In the genomic region with DNA sequence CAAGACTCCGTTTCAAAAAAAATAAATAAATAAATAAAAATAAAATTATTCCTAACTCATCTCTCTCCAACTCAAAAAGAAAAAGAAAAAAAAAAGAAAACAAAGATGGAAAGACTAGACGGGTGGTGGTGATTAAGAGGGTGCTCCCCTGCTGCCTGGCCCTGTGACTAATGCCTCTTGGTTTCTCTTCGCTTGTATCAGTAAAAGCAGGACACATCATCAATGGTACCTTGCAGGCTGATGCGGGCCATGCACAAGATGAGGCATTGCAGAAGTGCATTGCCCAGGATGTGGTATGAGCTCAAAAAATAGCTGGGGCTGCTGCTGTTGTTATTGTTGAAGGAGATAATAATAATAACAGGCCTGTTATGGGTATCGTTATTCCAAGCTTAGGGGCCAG, we compare ENCODE assay signal across 17 cellular contexts. TPM values are rescaled to one million over a fixed set of nuclear protein-coding genes. Genes with fewer than 3 reads are reported as not detected.
DNase-seq lines count a peak whose midpoint lies in the region; ATAC-seq and TF ChIP-seq lines count a peak whose summit lies in the region.
"Had no signal": no experiment of that assay in that cellular context is flagged by ENCODE, and none has a peak within 500 bp of the region (broad histone marks: within the 10 kb centered on the region; RNA-seq: fewer than 3 reads in every experiment).

No MANE protein-coding gene starts in this region.

- CTCF ChIA-PET in activated CD4-positive, alpha-beta memory T cell treated with anti-CD3 and anti-CD28 coated beads for 36 hours (lab: Charles Lee): no interaction called here
- CTCF ChIA-PET in activated CD4-positive, alpha-beta memory T cell treated with anti-CD3 and anti-CD28 coated beads, Interleukin-2, amount 10 ng/mL, durations not matched to agents 7 days and 5 days (lab: Charles Lee): interaction anchor here (0.6 kb wide), 1 partner anchor 17 kb away, joined by 3 read pairs; no protein-coding TSS in a partner anchor

- peak; percentile 54 for DNase-seq in activated CD4-positive, alpha-beta memory T cell treated with anti-CD3 and anti-CD28 coated beads for 36 hours
- no peak for DNase-seq in activated CD4-positive, alpha-beta memory T cell treated with anti-CD3 and anti-CD28 coated beads, Interleukin-2, amount 10 ng/mL, durations not matched to agents 7 days and 5 days
- DNase-seq in CD14-positive monocyte (ENCODE audit: low spot score) (peak; percentile 5), RKO (ENCODE audit: low spot score) (peak; percentile 64), foreskin fibroblast (peak; percentile 6 to 15), ureter (ENCODE audit: low spot score) (no peak)
- DNase-seq: activated gamma-delta T cell treated with Interleukin-2 at 50 U/mL for 16 hours, dorsolateral prefrontal cortex, heart left ventricle, NCI-H1694 treated with DMSO at 0.1 percent for 48 hours, NCI-H510A, psoas muscle had no signal

- TF ChIP-seq CTCF in CD14-positive monocyte (IDR thresholded peaks at IDR 0.05) (no peak), foreskin fibroblast (IDR thresholded peaks at IDR 0.05; ENCODE audit: low read depth, low read length) (no peak)

- H3K36me3 Mint-ChIP-seq in activated CD4-positive, alpha-beta memory T cell treated with anti-CD3 and anti-CD28 coated beads for 36 hours: no peaks in the 10 kb centered on the region
- no peaks in the 10 kb centered on the region for H3K36me3 Mint-ChIP-seq in activated CD4-positive, alpha-beta memory T cell treated with anti-CD3 and anti-CD28 coated beads, Interleukin-2, amount 10 ng/mL, durations not matched to agents 7 days and 5 days (ENCODE audit: low read depth)
- H3K36me3 Mint-ChIP-seq in CD14-positive monocyte: no peaks in the 10 kb centered on the region
- H3K36me3 Mint-ChIP-seq: natural killer cell treated with Interleukin-12 subunit alpha and Interleukin-12 subunit beta and Interleukin-15 and Interleukin-18, amount 100 ng/mL, for 72 hours had no signal

- intact Hi-C loops in activated CD4-positive, alpha-beta memory T cell treated with anti-CD3 and anti-CD28 coated beads for 36 hours (cut with micrococcal nuclease): no loop called here
- intact Hi-C loops in CD14-positive monocyte (cut with micrococcal nuclease): no loop called here

- no peaks in the 10 kb centered on the region for H3K4me1 Mint-ChIP-seq in activated CD4-positive, alpha-beta memory T cell treated with anti-CD3 and anti-CD28 coated beads for 36 hours (ENCODE audit: low read depth)
- no peaks in the 10 kb centered on the region for H3K4me1 Mint-ChIP-seq in activated CD4-positive, alpha-beta memory T cell treated with anti-CD3 and anti-CD28 coated beads, Interleukin-2, amount 10 ng/mL, durations not matched to agents 7 days and 5 days
- H3K4me1 Mint-ChIP-seq in CD14-positive monocyte: no peaks in the 10 kb centered on the region

- H3K27me3 Mint-ChIP-seq in activated CD4-positive, alpha-beta memory T cell treated with anti-CD3 and anti-CD28 coated beads for 36 hours: peaks cover 1% of the 10 kb centered on the region
- peaks cover 4% of the 10 kb centered on the region for H3K27me3 Mint-ChIP-seq in activated CD4-positive, alpha-beta memory T cell treated with anti-CD3 and anti-CD28 coated beads, Interleukin-2, amount 10 ng/mL, durations not matched to agents 7 days and 5 days
- peaks cover 8 to 17% (median 8%) of the 10 kb centered on the region in 3 donors for H3K27me3 Mint-ChIP-seq in CD14-positive monocyte (ENCODE audit: low read depth in 3 of 3)

- H3K4me3 Mint-ChIP-seq in activated CD4-positive, alpha-beta memory T cell treated with anti-CD3 and anti-CD28 coated beads for 36 hours: no peak overlapping the region
- H3K4me3 Mint-ChIP-seq in activated CD4-positive, alpha-beta memory T cell treated with anti-CD3 and anti-CD28 coated beads, Interleukin-2, amount 10 ng/mL, durations not matched to agents 7 days and 5 days: no peak overlapping the region
- no peak overlapping the region for H3K4me3 Mint-ChIP-seq in CD14-positive monocyte
- H3K4me3 Mint-ChIP-seq: natural killer cell treated with Interleukin-12 subunit alpha and Interleukin-12 subunit beta and Interleukin-15 and Interleukin-18, amount 100 ng/mL, for 72 hours had no signal

- ATAC-seq in GM19324 (IDR thresholded peaks at IDR 0.05; ENCODE audit: low FRiP score, unreplicated experiment) (no peak), GM18858 (IDR thresholded peaks at IDR 0.05; ENCODE audit: unreplicated experiment) (no peak)
- ATAC-seq: esophagus mucosa, heart left ventricle, psoas muscle had no signal

- POLR2A ChIA-PET in activated CD4-positive, alpha-beta memory T cell treated with anti-CD3 and anti-CD28 coated beads for 36 hours (lab: Charles Lee): no interaction called here
- POLR2A ChIA-PET in activated CD4-positive, alpha-beta memory T cell treated with anti-CD3 and anti-CD28 coated beads, Interleukin-2, amount 10 ng/mL, durations not matched to agents 7 days and 5 days (lab: Charles Lee): no interaction called here

- no peaks in the 10 kb centered on the region for H3K9me3 Mint-ChIP-seq in activated CD4-positive, alpha-beta memory T cell treated with anti-CD3 and anti-CD28 coated beads for 36 hours
- H3K9me3 Mint-ChIP-seq in activated CD4-positive, alpha-beta memory T cell treated with anti-CD3 and anti-CD28 coated beads, Interleukin-2, amount 10 ng/mL, durations not matched to agents 7 days and 5 days: no peaks in the 10 kb centered on the region
- H3K9me3 Mint-ChIP-seq in CD14-positive monocyte: peaks cover under 1 to 9% (median 5%) of the 10 kb centered on the region in 7 donors
- H3K9me3 Mint-ChIP-seq: natural killer cell treated with Interleukin-12 subunit alpha and Interleukin-12 subunit beta and Interleukin-15 and Interleukin-18, amount 100 ng/mL, for 72 hours had no signal

- no peak overlapping the region for H3K4me3 ChIP-seq in foreskin fibroblast (ENCODE audit: low read depth in 1 of 2, low read length in 2 of 2)
- H3K4me3 ChIP-seq: dorsolateral prefrontal cortex, heart left ventricle, psoas muscle, SJSA1 had no signal

- H3K27ac Mint-ChIP-seq in activated CD4-positive, alpha-beta memory T cell treated with anti-CD3 and anti-CD28 coated beads for 36 hours: no peak overlapping the region
- H3K27ac Mint-ChIP-seq in activated CD4-positive, alpha-beta memory T cell treated with anti-CD3 and anti-CD28 coated beads, Interleukin-2, amount 10 ng/mL, durations not matched to agents 7 days and 5 days: no peak overlapping the region
- H3K27ac Mint-ChIP-seq in CD14-positive monocyte: no peak overlapping the region
- H3K27ac Mint-ChIP-seq: natural killer cell treated with Interleukin-12 subunit alpha and Interleukin-12 subunit beta and Interleukin-15 and Interleukin-18, amount 100 ng/mL, for 72 hours had no signal

RNA-seq across cellular contexts. Expression of a gene that starts 14.6 kb away (rescaled TPM):
- total RNA-seq in activated CD4-positive, alpha-beta memory T cell treated with anti-CD3 and anti-CD28 coated beads for 36 hours: under 1 TPM in 1 of 2 experiments, not detected in 1; 0.14 TPM
- total RNA-seq in activated CD4-positive, alpha-beta memory T cell treated with anti-CD3 and anti-CD28 coated beads, Interleukin-2, amount 10 ng/mL, durations not matched to agents 7 days and 5 days: under 1 TPM; 0.15 to 0.30 TPM
- not detected for polyA plus RNA-seq in CD14-positive monocyte
- not detected for total RNA-seq in ureter
- total RNA-seq: heart left ventricle; natural killer cell treated with Interleukin-12 subunit alpha and Interleukin-12 subunit beta and Interleukin-15 and Interleukin-18, amount 100 ng/mL, for 72 hours; psoas muscle; SJSA1 had no signal
- polyA plus RNA-seq: heart left ventricle, psoas muscle had no signal

RNA-seq across cellular contexts. Expression of a gene that starts 39.0 kb away (rescaled TPM):
- total RNA-seq in activated CD4-positive, alpha-beta memory T cell treated with anti-CD3 and anti-CD28 coated beads for 36 hours: 10 to 100 TPM; 35.7 to 37.9 TPM
- 10 to 100 TPM; 35.6 to 37.2 TPM for total RNA-seq in activated CD4-positive, alpha-beta memory T cell treated with anti-CD3 and anti-CD28 coated beads, Interleukin-2, amount 10 ng/mL, durations not matched to agents 7 days and 5 days
- under 1 TPM; 0.65 to 0.99 TPM for polyA plus RNA-seq in CD14-positive monocyte
- total RNA-seq in ureter: 68.3 TPM

RNA-seq across cellular contexts. Expression of a gene that starts 42.6 kb away (rescaled TPM):
- total RNA-seq in activated CD4-positive, alpha-beta memory T cell treated with anti-CD3 and anti-CD28 coated beads for 36 hours: 100 to 1,000 TPM; 171 to 177 TPM
- 100 to 1,000 TPM; 136 to 147 TPM for total RNA-seq in activated CD4-positive, alpha-beta memory T cell treated with anti-CD3 and anti-CD28 coated beads, Interleukin-2, amount 10 ng/mL, durations not matched to agents 7 days and 5 days
- polyA plus RNA-seq in CD14-positive monocyte: 10 to 100 TPM; 52.4 to 53.2 TPM
- 54.7 TPM for total RNA-seq in ureter

RNA-seq across cellular contexts. Expression of a gene that starts 53.8 kb away (rescaled TPM):
- 10 to 100 TPM; 57.6 to 58.5 TPM for total RNA-seq in activated CD4-positive, alpha-beta memory T cell treated with anti-CD3 and anti-CD28 coated beads for 36 hours
- 10 to 100 TPM; 52.0 to 52.5 TPM for total RNA-seq in activated CD4-positive, alpha-beta memory T cell treated with anti-CD3 and anti-CD28 coated beads, Interleukin-2, amount 10 ng/mL, durations not matched to agents 7 days and 5 days
- polyA plus RNA-seq in CD14-positive monocyte: 100 to 1,000 TPM in 1 of 2 donors, 10 to 100 TPM in 1; 86.0 to 109 TPM
- 60.7 TPM for total RNA-seq in ureter

RNA-seq across cellular contexts. Expression of a gene that starts 57.0 kb away (rescaled TPM):
- total RNA-seq in activated CD4-positive, alpha-beta memory T cell treated with anti-CD3 and anti-CD28 coated beads for 36 hours: 1 to 10 TPM; 1.6 to 2.0 TPM
- total RNA-seq in activated CD4-positive, alpha-beta memory T cell treated with anti-CD3 and anti-CD28 coated beads, Interleukin-2, amount 10 ng/mL, durations not matched to agents 7 days and 5 days: 1 to 10 TPM; 2.3 to 2.7 TPM
- polyA plus RNA-seq in CD14-positive monocyte: under 1 TPM; 0.10 to 0.13 TPM
- total RNA-seq in ureter: 1.1 TPM

Comparison
In these comparisons a context has a peak if more than half of its experiments do, and no peak if none do; other contexts are left out.
1. DNase-seq: peak in activated CD4-positive, alpha-beta memory T cell treated with anti-CD3 and anti-CD28 coated beads for 36 hours (single experiment), CD14-positive monocyte (single experiment), RKO (single experiment) and foreskin fibroblast (2 of 2); none in activated CD4-positive, alpha-beta memory T cell treated with anti-CD3 and anti-CD28 coated beads, Interleukin-2, amount 10 ng/mL, durations not matched to agents 7 days and 5 days (single experiment) and ureter (single experiment).